In the genomic region with DNA sequence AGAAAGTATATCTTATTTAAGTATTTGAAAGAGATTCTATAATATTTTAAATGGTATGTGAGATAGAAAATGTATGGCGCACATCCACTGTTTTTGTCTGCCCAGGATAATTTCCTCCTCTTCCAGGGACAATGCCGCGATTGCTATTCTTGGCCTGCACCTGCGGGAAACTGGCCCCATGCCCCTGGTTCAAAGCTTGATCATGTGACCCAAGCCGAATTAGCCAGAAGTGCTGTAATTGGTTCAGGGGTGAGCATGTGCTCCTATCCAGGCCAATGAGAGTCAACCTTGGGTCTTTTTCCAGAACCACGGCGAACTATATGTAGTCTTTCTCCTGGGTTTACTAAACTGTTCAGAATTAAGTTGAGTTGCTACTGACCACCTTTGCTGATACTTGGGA, we compare ENCODE assay signal across 33 cellular contexts. TPM values are rescaled to one million over a fixed set of nuclear protein-coding genes. Genes with fewer than 3 reads are reported as not detected.
"Had no signal": no experiment of that assay in that cellular context is flagged by ENCODE, and none has a peak within 500 bp of the region (broad histone marks: within the 10 kb centered on the region; RNA-seq: fewer than 3 reads in every experiment).

No MANE protein-coding gene starts in this region.

- H3K27ac Mint-ChIP-seq: activated CD4-positive, alpha-beta memory T cell treated with anti-CD3 and anti-CD28 coated beads for 36 hours; activated CD4-positive, alpha-beta T cell treated with anti-CD3 and anti-CD28 coated beads for 36 hours; activated CD4-positive, alpha-beta T cell treated with anti-CD3 and anti-CD28 coated beads, Interleukin-2, amount 10 ng/mL, durations not matched to agents 7 days and 5 days; activated CD8-positive, alpha-beta memory T cell treated with anti-CD3 and anti-CD28 coated beads, Interleukin-2, amount 10 ng/mL, durations not matched to agents 7 days and 5 days; activated naive CD4-positive, alpha-beta T cell treated with anti-CD3 and anti-CD28 coated beads, Interleukin-2, amount 50 U/mL, for 24 hours; activated naive CD8-positive, alpha-beta T cell treated with anti-CD3 and anti-CD28 coated beads, Interleukin-2, amount 10 ng/mL, durations not matched to agents 7 days and 5 days; T-helper 1 cell treated with Interleukin-12 subunit alpha and Interleukin-12 subunit beta and Interleukin-4 antibody, amounts not matched to agents 30 μg/mL and 1 μg/mL, for 36 hours; T-helper 2 cell treated with Interferon-gamma antibody and Interleukin-4, amounts not matched to agents 5 μg/mL and 100 μg/mL, for 36 hours had no signal

- H3K27me3 ChIP-seq: ascending aorta, cardiac muscle cell, colonic mucosa had no signal

- H3K36me3 ChIP-seq: ascending aorta, cardiac muscle cell, colonic mucosa, MG63 had no signal

- H3K36me3 Mint-ChIP-seq: activated CD4-positive, alpha-beta memory T cell treated with anti-CD3 and anti-CD28 coated beads for 36 hours; activated CD8-positive, alpha-beta memory T cell treated with anti-CD3 and anti-CD28 coated beads, Interleukin-2, amount 10 ng/mL, durations not matched to agents 7 days and 5 days; activated naive CD4-positive, alpha-beta T cell treated with anti-CD3 and anti-CD28 coated beads, Interleukin-2, amount 50 U/mL, for 24 hours; activated naive CD8-positive, alpha-beta T cell treated with anti-CD3 and anti-CD28 coated beads, Interleukin-2, amount 10 ng/mL, durations not matched to agents 7 days and 5 days had no signal

- ATAC-seq: activated CD4-positive, alpha-beta T cell treated with anti-CD3 and anti-CD28 coated beads for 36 hours; activated CD4-positive, CD25-positive, alpha-beta regulatory T cell treated with anti-CD3 and anti-CD28 coated beads, Interleukin-2, amount 50 U/mL, for 24 hours; activated CD8-positive, alpha-beta memory T cell treated with anti-CD3 and anti-CD28 coated beads, Interleukin-2, amount 10 ng/mL, durations not matched to agents 7 days and 5 days; Panc1 had no signal

- H3K27me3 Mint-ChIP-seq: activated CD4-positive, alpha-beta memory T cell treated with anti-CD3 and anti-CD28 coated beads for 36 hours; activated CD4-positive, alpha-beta T cell treated with anti-CD3 and anti-CD28 coated beads, Interleukin-2, amount 10 ng/mL, durations not matched to agents 7 days and 5 days; activated naive CD8-positive, alpha-beta T cell treated with anti-CD3 and anti-CD28 coated beads, Interleukin-2, amount 10 ng/mL, durations not matched to agents 7 days and 5 days had no signal

- H3K9me3 ChIP-seq: ascending aorta, colonic mucosa, MG63 had no signal

- H3K4me1 ChIP-seq: ascending aorta, colonic mucosa had no signal

- DNase-seq: activated CD4-positive, alpha-beta memory T cell treated with anti-CD3 and anti-CD28 coated beads for 36 hours; activated CD4-positive, alpha-beta T cell treated with anti-CD3 and anti-CD28 coated beads for 36 hours; activated CD4-positive, alpha-beta T cell treated with anti-CD3 and anti-CD28 coated beads, Interleukin-2, amount 10 ng/mL, durations not matched to agents 7 days and 5 days; activated CD8-positive, alpha-beta memory T cell treated with anti-CD3 and anti-CD28 coated beads for 24 hours; activated CD8-positive, alpha-beta memory T cell treated with anti-CD3 and anti-CD28 coated beads, Interleukin-2, amount 10 ng/mL, durations not matched to agents 7 days and 5 days; activated CD8-positive, alpha-beta memory T cell treated with anti-CD3 and anti-CD28 coated beads, Interleukin-2, amount 50 U/mL, for 48 hours; activated gamma-delta T cell; activated naive CD4-positive, alpha-beta T cell treated with Interleukin-2 at 50 U/mL for 16 hours; activated naive CD8-positive, alpha-beta T cell treated with anti-CD3 and anti-CD28 coated beads, Interleukin-2, amount 10 ng/mL, durations not matched to agents 7 days and 5 days; activated T-cell treated with anti-CD3 and anti-CD28 coated beads, Interleukin-2, amount 50 U/mL, for 48 hours; amygdala; colonic mucosa; Kasumi-1; KG1; NCI-H1048; NCI-H1105 treated with DMSO at 0.1 percent for 48 hours; NCI-H1436; NCI-H1694; NCI-H1930; NCI-H2081 treated with DMSO at 0.1 percent for 48 hours; NCI-H226; NCI-H446 treated with DMSO at 0.1 percent for 48 hours; RPMI8226 had no signal

- H3K4me3 Mint-ChIP-seq: activated CD4-positive, alpha-beta memory T cell treated with anti-CD3 and anti-CD28 coated beads for 36 hours; activated CD4-positive, alpha-beta T cell treated with anti-CD3 and anti-CD28 coated beads for 36 hours; activated CD4-positive, alpha-beta T cell treated with anti-CD3 and anti-CD28 coated beads, Interleukin-2, amount 10 ng/mL, durations not matched to agents 7 days and 5 days; activated CD8-positive, alpha-beta memory T cell treated with anti-CD3 and anti-CD28 coated beads, Interleukin-2, amount 10 ng/mL, durations not matched to agents 7 days and 5 days; activated naive CD4-positive, alpha-beta T cell treated with anti-CD3 and anti-CD28 coated beads, Interleukin-2, amount 50 U/mL, for 24 hours; activated naive CD8-positive, alpha-beta T cell treated with anti-CD3 and anti-CD28 coated beads, Interleukin-2, amount 10 ng/mL, durations not matched to agents 7 days and 5 days; central memory CD8-positive, alpha-beta T cell; T-helper 1 cell treated with Interleukin-12 subunit alpha and Interleukin-12 subunit beta and Interleukin-4 antibody, amounts not matched to agents 30 μg/mL and 1 μg/mL, for 36 hours; T-helper 2 cell treated with Interferon-gamma antibody and Interleukin-4, amounts not matched to agents 5 μg/mL and 100 μg/mL, for 36 hours had no signal

- FAIRE-seq: TTC549 had no signal

- H3K27ac ChIP-seq: ascending aorta, cardiac muscle cell, colonic mucosa had no signal

- H3K9me3 Mint-ChIP-seq: activated CD4-positive, alpha-beta memory T cell treated with anti-CD3 and anti-CD28 coated beads for 36 hours; activated CD4-positive, alpha-beta T cell treated with anti-CD3 and anti-CD28 coated beads, Interleukin-2, amount 10 ng/mL, durations not matched to agents 7 days and 5 days; activated naive CD4-positive, alpha-beta T cell treated with anti-CD3 and anti-CD28 coated beads, Interleukin-2, amount 50 U/mL, for 24 hours; activated naive CD8-positive, alpha-beta T cell treated with anti-CD3 and anti-CD28 coated beads, Interleukin-2, amount 10 ng/mL, durations not matched to agents 7 days and 5 days; central memory CD8-positive, alpha-beta T cell; T-helper 1 cell treated with Interleukin-12 subunit alpha and Interleukin-12 subunit beta and Interleukin-4 antibody, amounts not matched to agents 30 μg/mL and 1 μg/mL, for 36 hours; T-helper 2 cell treated with Interferon-gamma antibody and Interleukin-4, amounts not matched to agents 5 μg/mL and 100 μg/mL, for 36 hours had no signal

- H3K4me3 ChIP-seq: ascending aorta, cardiac muscle cell, colonic mucosa, MG63 had no signal

- H3K4me1 Mint-ChIP-seq: activated CD4-positive, alpha-beta T cell treated with anti-CD3 and anti-CD28 coated beads for 36 hours; activated CD4-positive, alpha-beta T cell treated with anti-CD3 and anti-CD28 coated beads, Interleukin-2, amount 10 ng/mL, durations not matched to agents 7 days and 5 days; activated CD8-positive, alpha-beta memory T cell treated with anti-CD3 and anti-CD28 coated beads, Interleukin-2, amount 10 ng/mL, durations not matched to agents 7 days and 5 days; activated naive CD4-positive, alpha-beta T cell treated with anti-CD3 and anti-CD28 coated beads, Interleukin-2, amount 50 U/mL, for 24 hours; activated naive CD8-positive, alpha-beta T cell treated with anti-CD3 and anti-CD28 coated beads, Interleukin-2, amount 10 ng/mL, durations not matched to agents 7 days and 5 days; central memory CD8-positive, alpha-beta T cell had no signal

RNA-seq across cellular contexts. Expression of gene GREB1L, which starts 38.2 kb away (rescaled TPM):
- total RNA-seq: activated CD4-positive, alpha-beta memory T cell treated with anti-CD3 and anti-CD28 coated beads for 36 hours; activated CD4-positive, alpha-beta T cell treated with anti-CD3 and anti-CD28 coated beads for 36 hours; activated CD4-positive, alpha-beta T cell treated with anti-CD3 and anti-CD28 coated beads, Interleukin-2, amount 10 ng/mL, durations not matched to agents 7 days and 5 days; activated CD8-positive, alpha-beta memory T cell treated with anti-CD3 and anti-CD28 coated beads, Interleukin-2, amount 10 ng/mL, durations not matched to agents 7 days and 5 days; activated naive CD8-positive, alpha-beta T cell treated with anti-CD3 and anti-CD28 coated beads, Interleukin-2, amount 10 ng/mL, durations not matched to agents 7 days and 5 days had no signal
